Comparison of ENCODE assay signal across 8 cellular contexts in the genomic region with DNA sequence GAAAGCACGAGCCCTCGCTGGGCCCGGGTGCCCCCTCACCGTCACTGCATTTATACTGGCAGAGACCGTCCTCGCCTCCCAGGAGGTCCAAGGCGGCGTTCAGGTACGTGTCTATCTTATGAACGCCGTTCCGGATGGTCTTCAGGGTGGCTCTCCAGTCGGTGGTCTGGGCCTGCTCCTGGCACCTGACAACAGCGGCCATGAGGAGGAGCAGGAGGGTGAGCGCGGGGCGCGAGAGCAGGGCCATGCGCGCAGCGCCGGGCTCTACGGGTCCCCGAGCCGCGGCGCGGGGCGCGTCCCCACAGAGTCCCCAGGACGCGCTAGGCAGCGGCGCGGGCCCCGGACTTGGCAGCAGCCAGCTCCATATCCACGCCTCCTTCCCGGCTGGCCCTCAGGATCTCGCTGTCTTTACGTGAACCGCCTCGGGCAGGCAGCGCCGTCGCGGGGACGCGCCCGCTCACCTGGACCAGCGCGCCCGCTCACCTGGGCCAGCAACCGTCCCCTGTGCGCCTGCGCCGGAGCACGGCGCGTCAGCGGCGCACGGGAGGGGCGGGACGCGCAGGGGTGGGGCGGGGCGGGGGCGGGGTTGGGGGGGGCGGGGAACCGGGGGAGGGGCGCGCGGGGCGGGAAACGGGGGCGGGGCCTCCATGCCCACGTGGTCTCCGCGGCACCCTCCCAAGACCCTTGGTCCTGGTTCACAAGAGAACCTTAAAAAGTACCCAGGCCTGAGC. TPM values are rescaled to one million over a fixed set of nuclear protein-coding genes. Genes with fewer than 3 reads are reported as not detected.
DNase-seq lines count a peak whose midpoint lies in the region; ATAC-seq and TF ChIP-seq lines count a peak whose summit lies in the region.

A gene (minus strand): TSS at position 508 of the 731 bp plus-strand sequence. CDS start 261 bp downstream, at position 247.

- peak; percentile 66 for ATAC-seq in HG03378 (IDR thresholded peaks at IDR 0.05; ENCODE audit: unreplicated experiment)
- peak; percentile 95 for ATAC-seq in lung (ENCODE audit: insufficient read depth, low FRiP score)

- H3K27me3 Mint-ChIP-seq in activated CD4-positive, alpha-beta memory T cell treated with anti-CD3 and anti-CD28 coated beads for 36 hours: no peaks in the 10 kb centered on the region

- peaks cover 9% of the 10 kb centered on the region for H3K4me1 Mint-ChIP-seq in activated CD4-positive, alpha-beta memory T cell treated with anti-CD3 and anti-CD28 coated beads for 36 hours (ENCODE audit: low read depth)

- H3K9me3 Mint-ChIP-seq in activated CD4-positive, alpha-beta memory T cell treated with anti-CD3 and anti-CD28 coated beads for 36 hours: no peaks in the 10 kb centered on the region

- H3K36me3 Mint-ChIP-seq in activated CD4-positive, alpha-beta memory T cell treated with anti-CD3 and anti-CD28 coated beads for 36 hours: peaks cover 1% of the 10 kb centered on the region

- POLR2A ChIA-PET in BJ (lab: Charles Lee): no interaction called here
- POLR2A ChIA-PET in activated CD4-positive, alpha-beta memory T cell treated with anti-CD3 and anti-CD28 coated beads for 36 hours (lab: Charles Lee): interaction anchor here (1.0 to 2.3 kb wide), 2 partner anchors 169 to 297 kb away, joined by 4 to 16 read pairs; a partner anchor contains a TSS

- 0 to 1% methylated on average over 39 to 79 of the region's 79 CpGs for WGBS in lung, 2 donors

- H3K4me1 ChIP-seq in lung (ENCODE audit: control insufficient read depth in 2 of 2, insufficient read depth in 2 of 2, low read length in 2 of 2): no peaks in the 10 kb centered on the region

- peak; percentile 41 for TF ChIP-seq POLR2A in GM19193 (IDR thresholded peaks at IDR 0.05; ENCODE audit: extremely low read depth, insufficient read depth, insufficient read length)

- peak within 1 kb of the TSS; percentile 55 for H3K27ac Mint-ChIP-seq in activated CD4-positive, alpha-beta memory T cell treated with anti-CD3 and anti-CD28 coated beads for 36 hours

- CTCF ChIA-PET in BJ (lab: Yijun Ruan, JAX): interaction anchor here (0.8 to 1.5 kb wide), 4 partner anchors 9 to 27 kb away, joined by 3 to 4 read pairs (median 3); a partner anchor contains a TSS
- CTCF ChIA-PET in activated CD4-positive, alpha-beta memory T cell treated with anti-CD3 and anti-CD28 coated beads for 36 hours (lab: Charles Lee): interaction anchor here (1.3 to 2.0 kb wide), 2 partner anchors 97 to 296 kb away, joined by 3 to 5 read pairs; a partner anchor contains a TSS

- H3K4me3 Mint-ChIP-seq in activated CD4-positive, alpha-beta memory T cell treated with anti-CD3 and anti-CD28 coated beads for 36 hours: peak within 1 kb of the TSS; percentile 82

- DNase-seq in BJ (ENCODE audit: low read depth) (no peak), NCI-H510A treated with DMSO at 0.1 percent for 48 hours (lab: John Stamatoyannopoulos, UW) (peak; percentile 66), ecto neural progenitor cell (ENCODE audit: low spot score) (peak; percentile 86), lung (ENCODE audit: low spot score) (peak; percentile 87)
- DNase-seq in activated CD4-positive, alpha-beta memory T cell treated with anti-CD3 and anti-CD28 coated beads for 36 hours: peak; percentile 79
- DNase-seq in stimulated activated CD4-positive, alpha-beta T cell treated with anti-CD3 and anti-CD28 coated beads, TNF-alpha, amount 100 ng/mL, for 4 hours (ENCODE audit: low read depth in 3 of 3): peak; percentile 65 to 70 (median 67)

- H3K27ac ChIP-seq in lung (ENCODE audit: low read depth in 1 of 2, low read length in 1 of 2): peak within 1 kb of the TSS; percentile 69 to 78

- TF ChIP-seq CTCF in BJ (IDR thresholded peaks at IDR 0.05; ENCODE audit: insufficient read depth, low read depth, low read length) (no peak), lung (IDR thresholded peaks at IDR 0.05; ENCODE audit: control extremely low read depth, extremely low read depth) (no peak)

- intact Hi-C loops in activated CD4-positive, alpha-beta memory T cell treated with anti-CD3 and anti-CD28 coated beads for 36 hours (cut with micrococcal nuclease): loop anchor here (1.0 kb wide), 3 partner anchors 26 to 168 kb away; a partner anchor contains a TSS

- no peaks in the 10 kb centered on the region for H3K36me3 ChIP-seq in BJ (ENCODE audit: control insufficient read depth, insufficient read depth, low read length)
- no peaks in the 10 kb centered on the region for H3K36me3 ChIP-seq in lung (ENCODE audit: control insufficient read depth in 2 of 2, insufficient read depth in 2 of 2, low read length in 2 of 2)

- no peaks in the 10 kb centered on the region for H3K27me3 ChIP-seq in BJ (ENCODE audit: control insufficient read depth, insufficient read depth, low read length)
- no peaks in the 10 kb centered on the region for H3K27me3 ChIP-seq in lung (ENCODE audit: control insufficient read depth, insufficient read depth)

- H3K4me3 ChIP-seq in BJ (ENCODE audit: low read depth, low read length) (peak within 1 kb of the TSS; percentile 79), lung (peak within 1 kb of the TSS; percentile 88)

- no peaks in the 10 kb centered on the region for H3K9me3 ChIP-seq in lung (ENCODE audit: control insufficient read depth in 2 of 2, insufficient read depth in 1 of 2, low read length in 1 of 2)

RNA-seq across cellular contexts. Expression of the gene that starts here (rescaled TPM):
- polyA plus RNA-seq in BJ (2011; rRNA removed) (52.7 and 62.6 TPM in 2 replicates), lung (10 to 100 TPM; 24.2 to 36.0 TPM)
- polyA minus RNA-seq in BJ (2011; rRNA and poly(A)+ RNA removed): 19.6 and 29.0 TPM in 2 replicates
- 10 to 100 TPM; 17.9 to 21.6 TPM for total RNA-seq in activated CD4-positive, alpha-beta memory T cell treated with anti-CD3 and anti-CD28 coated beads for 36 hours
- 10 to 100 TPM; 30.0 to 32.7 TPM for total RNA-seq in lung
